24 cellular contexts compared by ENCODE assay signal in genomic region chr17:71033336-71033735, GRCh38.
DNase-seq lines count a peak whose midpoint lies in the region; ATAC-seq lines count a peak whose summit lies in the region.
"Had no signal": no experiment of that assay in that cellular context is flagged by ENCODE, and none has a peak within 500 bp of the region (broad histone marks: within the 10 kb centered on the region; RNA-seq: fewer than 3 reads in every experiment).

No MANE protein-coding gene starts in this region.

- H3K36me3 Mint-ChIP-seq in T-helper 17 cell (ENCODE audit: low read depth) = no peaks in the 10 kb centered on the region
- H3K36me3 Mint-ChIP-seq: CD4-positive, CD25-positive, alpha-beta regulatory T cell had no signal

- no peaks in the 10 kb centered on the region for H3K9me3 ChIP-seq in T-helper 17 cell (ENCODE audit: control insufficient read depth, low read length, poor library complexity, severe bottlenecking)
- H3K9me3 ChIP-seq: heart left ventricle, right atrium auricular region, upper lobe of right lung had no signal

- H3K27me3 Mint-ChIP-seq in T-helper 17 cell = no peaks in the 10 kb centered on the region
- H3K27me3 Mint-ChIP-seq: CD4-positive, CD25-positive, alpha-beta regulatory T cell; central memory CD8-positive, alpha-beta T cell; stimulated activated naive CD8-positive, alpha-beta T cell treated with anti-CD3 and anti-CD28 coated beads, Interleukin-15, Interleukin-2, amounts not matched to agents 100 ng/mL and 50 ng/mL, for 24 hours had no signal

- H3K4me3 Mint-ChIP-seq in T-helper 17 cell = no peak overlapping the region
- H3K4me3 Mint-ChIP-seq: CD4-positive, CD25-positive, alpha-beta regulatory T cell; central memory CD8-positive, alpha-beta T cell; HFFc6; stimulated activated naive CD8-positive, alpha-beta T cell treated with anti-CD3 and anti-CD28 coated beads, Interleukin-15, Interleukin-2, amounts not matched to agents 100 ng/mL and 50 ng/mL, for 24 hours had no signal

- DNase-seq in COR-L47 (lab: John Stamatoyannopoulos, UW) (peak; percentile 84), NCI-H128 (lab: John Stamatoyannopoulos, UW; ENCODE audit: unreplicated experiment) (peak; percentile 61), NCI-H524 treated with DMSO at 0.1 percent for 48 hours (lab: John Stamatoyannopoulos, UW) (peak; percentile 21), iPS-NIHi11 (ENCODE audit: low spot score) (peak; percentile 42), T-helper 17 cell (no peak), T-helper 9 cell (no peak)
- DNase-seq in activated naive CD4-positive, alpha-beta T cell treated with Interleukin-2 at 50 U/mL for 16 hours = no peak
- DNase-seq: ACHN; CD4-positive, CD25-positive, alpha-beta regulatory T cell; DND-41; effector CD8-positive, alpha-beta T cell; heart left ventricle; HFFc6; midbrain; NCI-H2171 treated with DMSO at 0.1 percent for 48 hours; SHP77; T-helper 2 cell; upper lobe of right lung had no signal

- H3K27ac Mint-ChIP-seq in T-helper 17 cell = no peak overlapping the region
- H3K27ac Mint-ChIP-seq: activated T-helper 2 cell treated with anti-CD3 and anti-CD28 coated beads, Interferon-gamma antibody, Interleukin-2, Interleukin-4, amounts not matched to agents 10 μg/mL and 5 μg/mL and 100 μg/mL, durations not matched to agents 14 hours and 24 hours and 36 hours; CD4-positive, CD25-positive, alpha-beta regulatory T cell; HFFc6; stimulated activated naive CD8-positive, alpha-beta T cell treated with anti-CD3 and anti-CD28 coated beads, Interleukin-15, Interleukin-2, amounts not matched to agents 100 ng/mL and 50 ng/mL, for 24 hours had no signal

- no peaks in the 10 kb centered on the region for H3K4me1 Mint-ChIP-seq in T-helper 17 cell
- H3K4me1 Mint-ChIP-seq: CD4-positive, CD25-positive, alpha-beta regulatory T cell; central memory CD8-positive, alpha-beta T cell had no signal

- ATAC-seq in T-helper 17 cell (no peak), GM21528 (IDR thresholded peaks at IDR 0.05; ENCODE audit: low FRiP score, unreplicated experiment) (no peak)
- ATAC-seq: activated CD4-positive, CD25-positive, alpha-beta regulatory T cell treated with anti-CD3 and anti-CD28 coated beads, Interleukin-2, amount 50 U/mL, for 24 hours; heart left ventricle; upper lobe of right lung had no signal

Comparison
In these comparisons a context has a peak if more than half of its experiments do, and no peak if none do; other contexts are left out.
1. DNase-seq: peak in COR-L47 (single experiment), NCI-H128 (single experiment), NCI-H524 treated with DMSO at 0.1 percent for 48 hours (single experiment) and iPS-NIHi11 (single experiment); none in T-helper 17 cell (0 of 3), activated naive CD4-positive, alpha-beta T cell treated with Interleukin-2 at 50 U/mL for 16 hours (single experiment) and T-helper 9 cell (single experiment).